In the genomic region with DNA sequence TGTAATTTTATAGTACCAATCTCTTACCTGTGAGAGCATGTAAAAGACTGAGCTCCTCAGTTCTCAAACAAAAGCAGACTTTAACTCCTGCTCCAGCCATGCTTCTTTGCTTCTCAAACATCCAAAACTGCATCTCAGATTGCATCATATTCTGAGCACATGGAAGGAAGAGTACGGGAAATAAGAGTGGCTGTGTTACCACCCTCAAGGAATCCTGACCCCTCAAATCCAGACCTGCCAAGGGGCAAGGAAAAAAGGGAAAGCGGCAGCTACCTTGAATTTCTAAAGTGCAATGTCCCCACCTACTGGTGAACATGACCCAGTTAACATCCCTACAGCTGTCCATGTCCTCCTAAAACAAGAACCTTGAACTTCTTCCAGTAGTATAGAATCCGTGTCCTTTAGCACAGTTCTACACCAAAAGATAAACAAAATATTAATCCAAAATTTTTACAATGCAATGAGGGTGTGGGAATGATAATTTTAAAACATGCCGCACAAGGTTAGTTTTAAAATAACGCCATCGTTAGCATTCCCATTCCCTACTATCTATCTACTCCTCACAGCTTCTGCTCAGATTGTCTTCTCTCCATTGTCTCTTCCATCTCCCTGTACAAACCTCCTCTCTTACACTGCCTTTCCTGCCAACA, we compare ENCODE assay signal across 8 cellular contexts. TPM values are rescaled to one million over a fixed set of nuclear protein-coding genes. Genes with fewer than 3 reads are reported as not detected.
DNase-seq lines count a peak whose midpoint lies in the region; ATAC-seq, FAIRE-seq and TF ChIP-seq lines count a peak whose summit lies in the region.

No MANE protein-coding gene starts in this region.

- no peaks in the 10 kb centered on the region for H3K4me1 ChIP-seq in adipocyte (ENCODE audit: control insufficient read depth, insufficient read depth, low read length)

- peak; percentile 93 for FAIRE-seq in H54 (lab: Jason Lieb, UNC)

- H3K9me3 Mint-ChIP-seq in CD4-positive, alpha-beta T cell: no peaks in the 10 kb centered on the region

- TF ChIP-seq CTCF in CD4-positive, alpha-beta T cell (IDR thresholded peaks at IDR 0.05): peak; percentile 93

- peak in 6 of 10 experiments; percentile 0 to 14 (median 5) for DNase-seq in CD4-positive, alpha-beta T cell
- DNase-seq in H54 (ENCODE audit: insufficient read length, low spot score) (peak; percentile 19), NCI-H774 (lab: John Stamatoyannopoulos, UW) (peak; percentile 12), adipocyte (ENCODE audit: low read depth) (peak; percentile 68), left cardiac atrium (peak; percentile 18), putamen (ENCODE audit: low spot score) (peak; percentile 24), T-helper 9 cell (no peak)

- H3K4me1 Mint-ChIP-seq in CD4-positive, alpha-beta T cell (ENCODE audit: low read depth): no peaks in the 10 kb centered on the region

- no peak overlapping the region for H3K9ac ChIP-seq in adipocyte (ENCODE audit: low read length)

- H3K27ac ChIP-seq in CD4-positive, alpha-beta T cell (ENCODE audit: low read depth, low read length): no peak overlapping the region

- POLR2A ChIA-PET in CD4-positive, alpha-beta T cell (lab: Charles Lee): interaction anchor here (0.6 to 1.5 kb wide), 3 partner anchors 11 to 287 kb away, joined by 3 to 6 read pairs (median 4); no protein-coding TSS in a partner anchor

- TF ChIP-seq POLR2A in H54 (IDR thresholded peaks at IDR 0.05; ENCODE audit: low read depth, low read length): no peak

- H3K4me3 ChIP-seq in adipocyte (ENCODE audit: low read length): no peak overlapping the region

- H3K4me3 Mint-ChIP-seq in CD4-positive, alpha-beta T cell: no peak overlapping the region

- H3K36me3 Mint-ChIP-seq in CD4-positive, alpha-beta T cell (ENCODE audit: low read depth): no peaks in the 10 kb centered on the region

- H3K9me3 ChIP-seq in CD4-positive, alpha-beta T cell (ENCODE audit: control insufficient read depth, low read length): no peaks in the 10 kb centered on the region
- no peaks in the 10 kb centered on the region for H3K9me3 ChIP-seq in adipocyte (ENCODE audit: control insufficient read depth, low read length)

- intact Hi-C loops in CD4-positive, alpha-beta T cell (cut with DNase I, micrococcal nuclease): loop anchor here (1.0 to 5.0 kb wide), 8 partner anchors 78 to 453 kb away; no protein-coding TSS in a partner anchor
- intact Hi-C loops in left cardiac atrium (cut with DNase I): loop anchor here (2.0 to 5.0 kb wide), 4 partner anchors 87 to 286 kb away; no protein-coding TSS in a partner anchor

- H3K27me3 ChIP-seq in CD4-positive, alpha-beta T cell (ENCODE audit: control insufficient read depth, insufficient read depth, low read length): peaks cover 12% of the 10 kb centered on the region
- peaks cover 54% of the 10 kb centered on the region for H3K27me3 ChIP-seq in adipocyte (replicated peaks; ENCODE audit: control insufficient read depth, insufficient read depth, low read length)

- CTCF ChIA-PET in CD4-positive, alpha-beta T cell (lab: Charles Lee): interaction anchor here (0.5 to 1.8 kb wide), 10 partner anchors 8 to 287 kb away, joined by 3 to 12 read pairs (median 4); a partner anchor contains a TSS

- peaks cover 50% of the 10 kb centered on the region for H3K27me3 Mint-ChIP-seq in CD4-positive, alpha-beta T cell

- peak; percentile 41 for ATAC-seq in CD4-positive, alpha-beta T cell (ENCODE audit: poor library complexity)
- ATAC-seq in left cardiac atrium (peak; percentile 78 to 81), GM18870 (IDR thresholded peaks at IDR 0.05; ENCODE audit: unreplicated experiment) (no peak)

- H3K36me3 ChIP-seq in adipocyte (ENCODE audit: control insufficient read depth, insufficient read depth, low read length, severe bottlenecking): no peaks in the 10 kb centered on the region

- H3K27ac Mint-ChIP-seq in CD4-positive, alpha-beta T cell: no peak overlapping the region

RNA-seq across cellular contexts. Expression of a gene that starts 34.1 kb away (rescaled TPM):
- 10 to 100 TPM; 21.5 to 21.7 TPM for total RNA-seq in CD4-positive, alpha-beta T cell
- total RNA-seq in left cardiac atrium: 10 to 100 TPM in 1 of 2 donors, 1 to 10 TPM in 1; 4.6 to 15.3 TPM

RNA-seq across cellular contexts. Expression of a gene that starts 40.7 kb away (rescaled TPM):
- 1 to 10 TPM in 1 of 2 experiments, under 1 TPM in 1; 0.71 to 1.1 TPM for total RNA-seq in CD4-positive, alpha-beta T cell
- total RNA-seq in left cardiac atrium: 1 to 10 TPM; 1.1 to 3.5 TPM
